27 cellular contexts compared by ENCODE assay signal in the genomic region with DNA sequence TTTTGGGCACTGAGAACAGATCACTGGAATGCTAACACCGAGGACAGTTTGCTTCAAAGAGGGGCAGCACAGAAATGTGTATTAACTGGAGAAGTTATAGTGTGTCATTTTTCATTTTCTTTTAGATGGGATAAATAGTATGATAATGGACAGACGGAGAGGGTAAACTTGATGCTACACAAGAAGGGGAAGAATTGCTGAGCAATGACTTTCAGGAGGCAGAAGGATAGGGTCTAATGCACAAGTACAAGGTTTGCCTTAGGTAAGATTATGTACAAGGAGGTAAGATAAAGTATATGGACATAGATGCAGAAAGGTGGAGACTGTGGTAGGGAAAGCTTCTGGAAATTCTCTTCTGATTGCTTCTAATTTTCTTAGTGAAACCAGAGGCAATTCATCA.
"Had no signal": no experiment of that assay in that cellular context is flagged by ENCODE, and none has a peak within 500 bp of the region (broad histone marks: within the 10 kb centered on the region; RNA-seq: fewer than 3 reads in every experiment).

No MANE protein-coding gene starts in this region.

- H3K4me1 ChIP-seq: stomach, suprapubic skin, testis, thyroid gland, tibial artery, tibial nerve, transverse colon, upper lobe of left lung, upper lobe of right lung, uterus, vagina had no signal

- H3K4me3 ChIP-seq: stomach, suprapubic skin, testis, thoracic aorta, thyroid gland, tibial artery, tibial nerve, transverse colon, upper lobe of left lung, upper lobe of right lung, uterus, vagina had no signal

- H3K27ac ChIP-seq: stomach, suprapubic skin, testis, thoracic aorta, thyroid gland, tibial artery, tibial nerve, transverse colon, upper lobe of left lung, upper lobe of right lung, uterus, vagina had no signal

- H3K36me3 ChIP-seq: stomach, suprapubic skin, thoracic aorta, thyroid gland, tibial artery, tibial nerve, transverse colon, upper lobe of left lung, upper lobe of right lung, uterus, vagina had no signal

- H3K9me3 ChIP-seq: suprapubic skin, testis, thyroid gland, transverse colon, upper lobe of left lung, upper lobe of right lung, uterus, vagina had no signal

- DNase-seq: stimulated activated CD4-positive, alpha-beta T cell treated with anti-CD3 and anti-CD28 coated beads, Interleukin-2, amount 100 ng/mL, for 48 hours; stimulated activated CD4-positive, alpha-beta T cell treated with anti-CD3 and anti-CD28 coated beads, Interleukin-4, amount 100 ng/mL, for 1 hour; stimulated activated CD4-positive, alpha-beta T cell treated with anti-CD3 and anti-CD28 coated beads, Interleukin-4, amount 100 ng/mL, for 24 hours; stimulated activated CD4-positive, alpha-beta T cell treated with anti-CD3 and anti-CD28 coated beads, Interleukin-4, amount 100 ng/mL, for 4 hours; stimulated activated CD8-positive, alpha-beta memory T cell treated with anti-CD3 and anti-CD28 coated beads, Interleukin-4, amount 100 ng/mL, for 48 hours; stimulated activated naive B cell treated with anti-CD40 and anti-IgM and Interleukin-4, amounts not matched to agents 10 μg/mL and 1 μg/mL and 100 μg/mL, for 72 hours; stimulated activated naive CD4-positive, alpha-beta T cell; stimulated activated naive CD4-positive, alpha-beta T cell treated with Interleukin-2 at 50 U/mL for 16 hours; stimulated activated naive CD8-positive, alpha-beta T cell treated with anti-CD3 and anti-CD28 coated beads, Interleukin-15, amount 100 ng/mL, for 72 hours; stimulated activated naive CD8-positive, alpha-beta T cell treated with anti-CD3 and anti-CD28 coated beads, Interleukin-15, Interleukin-2, amounts not matched to agents 100 U/mL and 50 U/mL, for 24 hours; stomach; substantia nigra; testis; thyroid gland; tibial artery; transverse colon; trophoblast cell; upper lobe of left lung; upper lobe of right lung; uterus had no signal

- H3K27me3 ChIP-seq: suprapubic skin, testis, thyroid gland, tibial artery, tibial nerve, transverse colon, upper lobe of left lung, upper lobe of right lung, uterus, vagina had no signal

- FAIRE-seq: urothelium cell line had no signal

- ATAC-seq: stimulated activated effector memory CD8-positive, alpha-beta T cell treated with anti-CD3 and anti-CD28 coated beads, Interleukin-12 subunit alpha, Interleukin-12 subunit beta, amount 100 ng/mL, for 72 hours; stimulated activated memory B cell treated with anti-CD40 and anti-IgM and Interleukin-4, amounts not matched to agents 10 μg/mL and 1 μg/mL and 100 μg/mL, for 72 hours; stimulated activated naive B cell treated with anti-CD40 and anti-IgM and Interleukin-4, amounts not matched to agents 10 μg/mL and 1 μg/mL and 100 μg/mL, for 72 hours; stimulated activated naive CD8-positive, alpha-beta T cell treated with anti-CD3 and anti-CD28 coated beads, Interleukin-15, amount 100 ng/mL, for 72 hours; stimulated activated naive CD8-positive, alpha-beta T cell treated with anti-CD3 and anti-CD28 coated beads, Interleukin-15, Interleukin-2, amounts not matched to agents 100 U/mL and 50 U/mL, for 24 hours; upper lobe of right lung had no signal
